In the genomic region with DNA sequence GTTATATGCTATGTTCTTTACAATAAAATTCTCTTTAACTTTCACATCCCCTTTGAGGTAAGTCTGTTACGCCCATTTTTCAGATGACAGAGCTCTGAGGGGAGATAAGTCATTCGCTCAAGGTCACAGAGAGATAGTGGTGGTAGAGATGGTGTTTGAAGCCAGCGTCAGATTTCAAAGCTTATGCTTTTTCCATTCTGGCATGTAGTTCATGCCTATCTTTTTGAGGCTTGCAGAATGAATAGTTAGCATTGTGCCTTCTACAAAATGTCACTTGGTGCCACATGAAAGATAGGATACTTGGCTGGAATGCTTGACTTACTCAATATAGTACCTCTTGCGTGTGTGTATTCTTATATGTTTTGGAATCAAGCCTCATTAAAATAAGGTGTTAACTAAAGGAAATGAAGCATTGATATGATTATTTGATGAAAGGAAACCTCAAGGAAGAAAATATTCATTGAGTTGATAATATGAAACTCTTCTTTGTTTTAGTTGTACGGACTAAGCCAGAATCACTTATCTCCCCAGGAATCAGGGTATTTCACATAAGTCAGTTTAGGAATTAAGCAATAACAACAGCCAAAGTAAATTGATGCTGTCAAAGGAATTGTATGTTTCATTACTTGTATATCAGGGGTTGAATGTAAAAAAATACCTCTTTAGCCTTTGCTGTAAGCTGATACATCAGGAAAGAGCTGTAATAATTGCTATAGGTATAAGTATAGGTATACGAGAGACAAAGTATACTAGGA, we compare ENCODE assay signal across 1 cellular context.
TF ChIP-seq lines count a peak whose summit lies in the region.

No MANE protein-coding gene starts in this region.

TF ChIP-seq in HepG2, 621 proteins besides CTCF, POLR2A, EP300 and RAD21 (continued from another document and continues in another):
- TF ChIP-seq, protein P1, sequence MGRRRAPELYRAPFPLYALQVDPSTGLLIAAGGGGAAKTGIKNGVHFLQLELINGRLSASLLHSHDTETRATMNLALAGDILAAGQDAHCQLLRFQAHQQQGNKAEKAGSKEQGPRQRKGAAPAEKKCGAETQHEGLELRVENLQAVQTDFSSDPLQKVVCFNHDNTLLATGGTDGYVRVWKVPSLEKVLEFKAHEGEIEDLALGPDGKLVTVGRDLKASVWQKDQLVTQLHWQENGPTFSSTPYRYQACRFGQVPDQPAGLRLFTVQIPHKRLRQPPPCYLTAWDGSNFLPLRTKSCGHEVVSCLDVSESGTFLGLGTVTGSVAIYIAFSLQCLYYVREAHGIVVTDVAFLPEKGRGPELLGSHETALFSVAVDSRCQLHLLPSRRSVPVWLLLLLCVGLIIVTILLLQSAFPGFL (CRISPR knock-in tag; IDR thresholded peaks at IDR 0.05): no peak
- TF ChIP-seq, protein P2, sequence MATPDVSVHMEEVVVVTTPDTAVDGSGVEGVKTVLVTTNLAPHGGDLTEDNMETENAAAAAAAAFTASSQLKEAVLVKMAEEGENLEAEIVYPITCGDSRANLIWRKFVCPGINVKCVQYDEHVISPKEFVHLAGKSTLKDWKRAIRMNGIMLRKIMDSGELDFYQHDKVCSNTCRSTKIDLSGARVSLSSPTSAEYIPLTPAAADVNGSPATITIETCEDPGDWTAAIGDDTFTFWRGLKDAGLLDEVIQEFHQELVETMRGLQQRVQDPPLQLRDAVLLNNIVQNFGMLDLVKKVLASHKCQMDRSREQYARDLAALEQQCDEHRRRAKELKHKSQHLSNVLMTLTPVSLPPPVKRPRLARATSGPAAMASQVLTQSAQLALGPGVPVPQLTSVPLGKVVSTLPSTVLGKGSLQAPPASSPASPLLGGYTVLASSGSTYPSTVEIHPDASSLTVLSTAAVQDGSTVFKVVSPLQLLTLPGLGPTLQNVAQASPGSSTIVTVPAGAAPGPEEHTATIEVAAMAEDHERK (CRISPR knock-in tag; IDR thresholded peaks at IDR 0.05; ENCODE audit: low read depth): no peak
- TF ChIP-seq ZNF282 (IDR thresholded peaks at IDR 0.05; ENCODE audit: partially characterized antibody) (no peak), NFKBIZ (CRISPR knock-in tag; IDR thresholded peaks at IDR 0.05) (no peak; the same call in 1 of the 2 replicates), KAT8 (CRISPR knock-in tag; IDR thresholded peaks at IDR 0.05) (peak; percentile 70), ZNF143 (CRISPR knock-in tag; IDR thresholded peaks at IDR 0.05) (no peak), SRSF4 (IDR thresholded peaks at IDR 0.05; ENCODE audit: low read depth, low read length, poor library complexity, severe bottlenecking) (no peak), ZSCAN29 (CRISPR knock-in tag; conservative IDR thresholded peaks at IDR 0.05) (0 out of 2 replicates have a peak, but pooled peaks have one; percentile 55), PAX8 (CRISPR knock-in tag; IDR thresholded peaks at IDR 0.05; ENCODE audit: borderline replicate concordance) (no peak), PHB2 (IDR thresholded peaks at IDR 0.05; ENCODE audit: partially characterized antibody) (no peak), MXI1 (IDR thresholded peaks at IDR 0.05; ENCODE audit: borderline replicate concordance, low read depth, low read length) (no peak), ZNF7 (CRISPR knock-in tag; IDR thresholded peaks at IDR 0.05) (no peak), POLR2AphosphoS2 (IDR thresholded peaks at IDR 0.05; ENCODE audit: low read depth, low read length) (no peak), ZNF326 (CRISPR knock-in tag; IDR thresholded peaks at IDR 0.05; ENCODE audit: borderline replicate concordance) (no peak), ZNF629 (CRISPR knock-in tag; conservative IDR thresholded peaks at IDR 0.05) (peak; percentile 100), MED8 (CRISPR knock-in tag; IDR thresholded peaks at IDR 0.05; ENCODE audit: insufficient replicate concordance) (no peak), ZNF496 (CRISPR knock-in tag; IDR thresholded peaks at IDR 0.05; ENCODE audit: insufficient replicate concordance) (no peak), SCMH1 (CRISPR knock-in tag; IDR thresholded peaks at IDR 0.05; ENCODE audit: borderline replicate concordance) (no peak), RORA (CRISPR knock-in tag; IDR thresholded peaks at IDR 0.05) (no peak), HNRNPUL1 (IDR thresholded peaks at IDR 0.05; ENCODE audit: low read depth, low read length) (no peak), ZBTB42 (CRISPR knock-in tag; IDR thresholded peaks at IDR 0.05) (no peak), NCOR1 (IDR thresholded peaks at IDR 0.05; ENCODE audit: borderline replicate concordance, low read length) (no peak), HNF4A (CRISPR knock-in tag; IDR thresholded peaks at IDR 0.05) (peak; percentile 72), ZNF235 (CRISPR knock-in tag; IDR thresholded peaks at IDR 0.05; ENCODE audit: borderline replicate concordance) (no peak), ZNF562 (CRISPR knock-in tag; IDR thresholded peaks at IDR 0.05; ENCODE audit: borderline replicate concordance) (no peak), ZSCAN30 (CRISPR knock-in tag; IDR thresholded peaks at IDR 0.05) (no peak)
- TF ChIP-seq, protein P3, sequence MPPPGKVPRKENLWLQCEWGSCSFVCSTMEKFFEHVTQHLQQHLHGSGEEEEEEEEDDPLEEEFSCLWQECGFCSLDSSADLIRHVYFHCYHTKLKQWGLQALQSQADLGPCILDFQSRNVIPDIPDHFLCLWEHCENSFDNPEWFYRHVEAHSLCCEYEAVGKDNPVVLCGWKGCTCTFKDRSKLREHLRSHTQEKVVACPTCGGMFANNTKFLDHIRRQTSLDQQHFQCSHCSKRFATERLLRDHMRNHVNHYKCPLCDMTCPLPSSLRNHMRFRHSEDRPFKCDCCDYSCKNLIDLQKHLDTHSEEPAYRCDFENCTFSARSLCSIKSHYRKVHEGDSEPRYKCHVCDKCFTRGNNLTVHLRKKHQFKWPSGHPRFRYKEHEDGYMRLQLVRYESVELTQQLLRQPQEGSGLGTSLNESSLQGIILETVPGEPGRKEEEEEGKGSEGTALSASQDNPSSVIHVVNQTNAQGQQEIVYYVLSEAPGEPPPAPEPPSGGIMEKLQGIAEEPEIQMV (CRISPR knock-in tag; IDR thresholded peaks at IDR 0.05; ENCODE audit: low read depth): no peak
- TF ChIP-seq, protein P4, sequence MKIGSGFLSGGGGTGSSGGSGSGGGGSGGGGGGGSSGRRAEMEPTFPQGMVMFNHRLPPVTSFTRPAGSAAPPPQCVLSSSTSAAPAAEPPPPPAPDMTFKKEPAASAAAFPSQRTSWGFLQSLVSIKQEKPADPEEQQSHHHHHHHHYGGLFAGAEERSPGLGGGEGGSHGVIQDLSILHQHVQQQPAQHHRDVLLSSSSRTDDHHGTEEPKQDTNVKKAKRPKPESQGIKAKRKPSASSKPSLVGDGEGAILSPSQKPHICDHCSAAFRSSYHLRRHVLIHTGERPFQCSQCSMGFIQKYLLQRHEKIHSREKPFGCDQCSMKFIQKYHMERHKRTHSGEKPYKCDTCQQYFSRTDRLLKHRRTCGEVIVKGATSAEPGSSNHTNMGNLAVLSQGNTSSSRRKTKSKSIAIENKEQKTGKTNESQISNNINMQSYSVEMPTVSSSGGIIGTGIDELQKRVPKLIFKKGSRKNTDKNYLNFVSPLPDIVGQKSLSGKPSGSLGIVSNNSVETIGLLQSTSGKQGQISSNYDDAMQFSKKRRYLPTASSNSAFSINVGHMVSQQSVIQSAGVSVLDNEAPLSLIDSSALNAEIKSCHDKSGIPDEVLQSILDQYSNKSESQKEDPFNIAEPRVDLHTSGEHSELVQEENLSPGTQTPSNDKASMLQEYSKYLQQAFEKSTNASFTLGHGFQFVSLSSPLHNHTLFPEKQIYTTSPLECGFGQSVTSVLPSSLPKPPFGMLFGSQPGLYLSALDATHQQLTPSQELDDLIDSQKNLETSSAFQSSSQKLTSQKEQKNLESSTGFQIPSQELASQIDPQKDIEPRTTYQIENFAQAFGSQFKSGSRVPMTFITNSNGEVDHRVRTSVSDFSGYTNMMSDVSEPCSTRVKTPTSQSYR (CRISPR knock-in tag; IDR thresholded peaks at IDR 0.05; ENCODE audit: borderline replicate concordance): no peak; the same call in 1 of the 2 replicates
- TF ChIP-seq, protein P5, sequence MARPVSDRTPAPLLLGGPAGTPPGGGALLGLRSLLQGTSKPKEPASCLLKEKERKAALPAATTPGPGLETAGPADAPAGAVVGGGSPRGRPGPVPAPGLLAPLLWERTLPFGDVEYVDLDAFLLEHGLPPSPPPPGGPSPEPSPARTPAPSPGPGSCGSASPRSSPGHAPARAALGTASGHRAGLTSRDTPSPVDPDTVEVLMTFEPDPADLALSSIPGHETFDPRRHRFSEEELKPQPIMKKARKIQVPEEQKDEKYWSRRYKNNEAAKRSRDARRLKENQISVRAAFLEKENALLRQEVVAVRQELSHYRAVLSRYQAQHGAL (CRISPR knock-in tag; IDR thresholded peaks at IDR 0.05; ENCODE audit: not compliant biosample characterization): no peak
- TF ChIP-seq, protein P6, sequence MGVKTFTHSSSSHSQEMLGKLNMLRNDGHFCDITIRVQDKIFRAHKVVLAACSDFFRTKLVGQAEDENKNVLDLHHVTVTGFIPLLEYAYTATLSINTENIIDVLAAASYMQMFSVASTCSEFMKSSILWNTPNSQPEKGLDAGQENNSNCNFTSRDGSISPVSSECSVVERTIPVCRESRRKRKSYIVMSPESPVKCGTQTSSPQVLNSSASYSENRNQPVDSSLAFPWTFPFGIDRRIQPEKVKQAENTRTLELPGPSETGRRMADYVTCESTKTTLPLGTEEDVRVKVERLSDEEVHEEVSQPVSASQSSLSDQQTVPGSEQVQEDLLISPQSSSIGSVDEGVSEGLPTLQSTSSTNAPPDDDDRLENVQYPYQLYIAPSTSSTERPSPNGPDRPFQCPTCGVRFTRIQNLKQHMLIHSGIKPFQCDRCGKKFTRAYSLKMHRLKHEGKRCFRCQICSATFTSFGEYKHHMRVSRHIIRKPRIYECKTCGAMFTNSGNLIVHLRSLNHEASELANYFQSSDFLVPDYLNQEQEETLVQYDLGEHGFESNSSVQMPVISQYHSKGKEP (CRISPR knock-in tag; IDR thresholded peaks at IDR 0.05): no peak
- TF ChIP-seq, protein P7, sequence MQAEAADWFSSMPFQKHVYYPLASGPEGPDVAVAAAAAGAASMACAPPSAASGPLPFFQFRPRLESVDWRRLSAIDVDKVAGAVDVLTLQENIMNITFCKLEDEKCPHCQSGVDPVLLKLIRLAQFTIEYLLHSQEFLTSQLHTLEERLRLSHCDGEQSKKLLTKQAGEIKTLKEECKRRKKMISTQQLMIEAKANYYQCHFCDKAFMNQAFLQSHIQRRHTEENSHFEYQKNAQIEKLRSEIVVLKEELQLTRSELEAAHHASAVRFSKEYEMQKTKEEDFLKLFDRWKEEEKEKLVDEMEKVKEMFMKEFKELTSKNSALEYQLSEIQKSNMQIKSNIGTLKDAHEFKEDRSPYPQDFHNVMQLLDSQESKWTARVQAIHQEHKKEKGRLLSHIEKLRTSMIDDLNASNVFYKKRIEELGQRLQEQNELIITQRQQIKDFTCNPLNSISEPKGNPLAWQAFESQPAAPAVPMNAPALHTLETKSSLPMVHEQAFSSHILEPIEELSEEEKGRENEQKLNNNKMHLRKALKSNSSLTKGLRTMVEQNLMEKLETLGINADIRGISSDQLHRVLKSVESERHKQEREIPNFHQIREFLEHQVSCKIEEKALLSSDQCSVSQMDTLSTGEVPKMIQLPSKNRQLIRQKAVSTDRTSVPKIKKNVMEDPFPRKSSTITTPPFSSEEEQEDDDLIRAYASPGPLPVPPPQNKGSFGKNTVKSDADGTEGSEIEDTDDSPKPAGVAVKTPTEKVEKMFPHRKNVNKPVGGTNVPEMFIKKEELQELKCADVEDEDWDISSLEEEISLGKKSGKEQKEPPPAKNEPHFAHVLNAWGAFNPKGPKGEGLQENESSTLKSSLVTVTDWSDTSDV (CRISPR knock-in tag; IDR thresholded peaks at IDR 0.05): no peak
- TF ChIP-seq, protein P8, sequence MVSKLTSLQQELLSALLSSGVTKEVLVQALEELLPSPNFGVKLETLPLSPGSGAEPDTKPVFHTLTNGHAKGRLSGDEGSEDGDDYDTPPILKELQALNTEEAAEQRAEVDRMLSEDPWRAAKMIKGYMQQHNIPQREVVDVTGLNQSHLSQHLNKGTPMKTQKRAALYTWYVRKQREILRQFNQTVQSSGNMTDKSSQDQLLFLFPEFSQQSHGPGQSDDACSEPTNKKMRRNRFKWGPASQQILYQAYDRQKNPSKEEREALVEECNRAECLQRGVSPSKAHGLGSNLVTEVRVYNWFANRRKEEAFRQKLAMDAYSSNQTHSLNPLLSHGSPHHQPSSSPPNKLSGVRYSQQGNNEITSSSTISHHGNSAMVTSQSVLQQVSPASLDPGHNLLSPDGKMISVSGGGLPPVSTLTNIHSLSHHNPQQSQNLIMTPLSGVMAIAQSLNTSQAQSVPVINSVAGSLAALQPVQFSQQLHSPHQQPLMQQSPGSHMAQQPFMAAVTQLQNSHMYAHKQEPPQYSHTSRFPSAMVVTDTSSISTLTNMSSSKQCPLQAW (CRISPR knock-in tag; IDR thresholded peaks at IDR 0.05): no peak
- TF ChIP-seq, protein P9, sequence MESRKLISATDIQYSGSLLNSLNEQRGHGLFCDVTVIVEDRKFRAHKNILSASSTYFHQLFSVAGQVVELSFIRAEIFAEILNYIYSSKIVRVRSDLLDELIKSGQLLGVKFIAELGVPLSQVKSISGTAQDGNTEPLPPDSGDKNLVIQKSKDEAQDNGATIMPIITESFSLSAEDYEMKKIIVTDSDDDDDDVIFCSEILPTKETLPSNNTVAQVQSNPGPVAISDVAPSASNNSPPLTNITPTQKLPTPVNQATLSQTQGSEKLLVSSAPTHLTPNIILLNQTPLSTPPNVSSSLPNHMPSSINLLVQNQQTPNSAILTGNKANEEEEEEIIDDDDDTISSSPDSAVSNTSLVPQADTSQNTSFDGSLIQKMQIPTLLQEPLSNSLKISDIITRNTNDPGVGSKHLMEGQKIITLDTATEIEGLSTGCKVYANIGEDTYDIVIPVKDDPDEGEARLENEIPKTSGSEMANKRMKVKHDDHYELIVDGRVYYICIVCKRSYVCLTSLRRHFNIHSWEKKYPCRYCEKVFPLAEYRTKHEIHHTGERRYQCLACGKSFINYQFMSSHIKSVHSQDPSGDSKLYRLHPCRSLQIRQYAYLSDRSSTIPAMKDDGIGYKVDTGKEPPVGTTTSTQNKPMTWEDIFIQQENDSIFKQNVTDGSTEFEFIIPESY (CRISPR knock-in tag; IDR thresholded peaks at IDR 0.05): no peak
- TF ChIP-seq, protein P10, sequence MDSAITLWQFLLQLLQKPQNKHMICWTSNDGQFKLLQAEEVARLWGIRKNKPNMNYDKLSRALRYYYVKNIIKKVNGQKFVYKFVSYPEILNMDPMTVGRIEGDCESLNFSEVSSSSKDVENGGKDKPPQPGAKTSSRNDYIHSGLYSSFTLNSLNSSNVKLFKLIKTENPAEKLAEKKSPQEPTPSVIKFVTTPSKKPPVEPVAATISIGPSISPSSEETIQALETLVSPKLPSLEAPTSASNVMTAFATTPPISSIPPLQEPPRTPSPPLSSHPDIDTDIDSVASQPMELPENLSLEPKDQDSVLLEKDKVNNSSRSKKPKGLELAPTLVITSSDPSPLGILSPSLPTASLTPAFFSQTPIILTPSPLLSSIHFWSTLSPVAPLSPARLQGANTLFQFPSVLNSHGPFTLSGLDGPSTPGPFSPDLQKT (CRISPR knock-in tag; IDR thresholded peaks at IDR 0.05; ENCODE audit: borderline replicate concordance): no peak
- TF ChIP-seq, protein P11, sequence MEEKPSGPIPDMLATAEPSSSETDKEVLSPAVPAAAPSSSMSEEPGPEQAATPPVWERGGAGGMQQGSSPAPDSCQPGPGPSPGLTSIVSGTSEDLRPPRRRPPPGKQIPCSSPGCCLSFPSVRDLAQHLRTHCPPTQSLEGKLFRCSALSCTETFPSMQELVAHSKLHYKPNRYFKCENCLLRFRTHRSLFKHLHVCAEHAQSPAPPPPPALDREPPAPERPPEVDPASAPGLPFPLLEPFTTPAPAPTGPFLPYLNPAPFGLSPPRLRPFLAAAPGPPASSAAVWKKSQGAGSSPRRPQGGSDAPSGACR (CRISPR knock-in tag; IDR thresholded peaks at IDR 0.05): no peak
- TF ChIP-seq, protein P12, sequence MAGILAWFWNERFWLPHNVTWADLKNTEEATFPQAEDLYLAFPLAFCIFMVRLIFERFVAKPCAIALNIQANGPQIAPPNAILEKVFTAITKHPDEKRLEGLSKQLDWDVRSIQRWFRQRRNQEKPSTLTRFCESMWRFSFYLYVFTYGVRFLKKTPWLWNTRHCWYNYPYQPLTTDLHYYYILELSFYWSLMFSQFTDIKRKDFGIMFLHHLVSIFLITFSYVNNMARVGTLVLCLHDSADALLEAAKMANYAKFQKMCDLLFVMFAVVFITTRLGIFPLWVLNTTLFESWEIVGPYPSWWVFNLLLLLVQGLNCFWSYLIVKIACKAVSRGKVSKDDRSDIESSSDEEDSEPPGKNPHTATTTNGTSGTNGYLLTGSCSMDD (CRISPR knock-in tag; IDR thresholded peaks at IDR 0.05): no peak
